10 cellular contexts compared by ENCODE assay signal in genomic region chr3:190169877-190170276, GRCh38. TPM values are rescaled to one million over a fixed set of nuclear protein-coding genes. Genes with fewer than 3 reads are reported as not detected.
DNase-seq lines count a peak whose midpoint lies in the region; ATAC-seq and TF ChIP-seq lines count a peak whose summit lies in the region.
"Had no signal": no experiment of that assay in that cellular context is flagged by ENCODE, and none has a peak within 500 bp of the region (broad histone marks: within the 10 kb centered on the region; RNA-seq: fewer than 3 reads in every experiment).

No MANE protein-coding gene starts in this region.

- H3K9me3 Mint-ChIP-seq in endodermal cell, result peaks cover 9% of the 10 kb centered on the region
- H3K9me3 Mint-ChIP-seq in stimulated activated naive B cell treated with anti-CD40 and anti-IgM and Interleukin-4, amounts not matched to agents 10 μg/mL and 1 μg/mL and 100 μg/mL, for 72 hours, result no peaks in the 10 kb centered on the region

- no peak overlapping the region for H3K27ac ChIP-seq in endodermal cell (ENCODE audit: low read depth, low read length)

- peaks cover 47% of the 10 kb centered on the region for H3K36me3 ChIP-seq in endodermal cell (ENCODE audit: control insufficient read depth, insufficient read depth, low read length)

- intact Hi-C loops in left colon (cut with DNase I, micrococcal nuclease), result no loop called here

- no peak overlapping the region for H3K4me3 Mint-ChIP-seq in endodermal cell
- peak overlapping the region in 1 of 2 donors; percentile 42 for H3K4me3 Mint-ChIP-seq in stimulated activated naive B cell treated with anti-CD40 and anti-IgM and Interleukin-4, amounts not matched to agents 10 μg/mL and 1 μg/mL and 100 μg/mL, for 72 hours

- peaks cover 32% of the 10 kb centered on the region for H3K4me1 ChIP-seq in endodermal cell (ENCODE audit: control insufficient read depth, insufficient read depth, low read length)

- no peak for DNase-seq in endodermal cell
- DNase-seq in NCI-H2107 treated with DMSO at 0.1 percent for 48 hours (lab: John Stamatoyannopoulos, UW; ENCODE audit: unreplicated experiment), result no peak
- DNase-seq in left colon, result no peak
- no peak for DNase-seq in stimulated activated naive B cell treated with anti-CD40 and anti-IgM and Interleukin-4, amounts not matched to agents 10 μg/mL and 1 μg/mL and 100 μg/mL, for 72 hours
- DNase-seq in SHP77 treated with DMSO at 0.1 percent for 48 hours (lab: John Stamatoyannopoulos, UW), result no peak
- DNase-seq: activated CD4-positive, alpha-beta T cell treated with anti-CD3 and anti-CD28 coated beads, Interleukin-2, amount 50 U/mL, for 48 hours; EL had no signal

- no peaks in the 10 kb centered on the region for H3K27me3 Mint-ChIP-seq in endodermal cell (ENCODE audit: insufficient read depth)
- peaks cover 5% of the 10 kb centered on the region in 2 donors for H3K27me3 Mint-ChIP-seq in stimulated activated naive B cell treated with anti-CD40 and anti-IgM and Interleukin-4, amounts not matched to agents 10 μg/mL and 1 μg/mL and 100 μg/mL, for 72 hours

- H3K9me3 ChIP-seq in endodermal cell (ENCODE audit: control insufficient read depth, low read length), result peaks cover 14% of the 10 kb centered on the region

- H3K9ac ChIP-seq in endodermal cell (ENCODE audit: extremely low read depth, low read length, poor library complexity, severe bottlenecking), result no peak overlapping the region

- 83% methylated on average over 2 of the region's 2 CpGs; no CpG with 5 or more reads in 1 of the 2 experiments for WGBS in endodermal cell (ENCODE audit: insufficient coverage in 1 of 2, insufficient read length in 1 of 2), 2 experiments

- TF ChIP-seq CTCF in endodermal cell (conservative IDR thresholded peaks at IDR 0.05), result no peak

- peaks cover 1% of the 10 kb centered on the region for H3K36me3 Mint-ChIP-seq in endodermal cell (ENCODE audit: low read depth)
- no peaks in the 10 kb centered on the region for H3K36me3 Mint-ChIP-seq in stimulated activated naive B cell treated with anti-CD40 and anti-IgM and Interleukin-4, amounts not matched to agents 10 μg/mL and 1 μg/mL and 100 μg/mL, for 72 hours

- peaks cover 49% of the 10 kb centered on the region for H3K4me1 Mint-ChIP-seq in endodermal cell
- peaks cover 7 to 9% of the 10 kb centered on the region in 2 donors for H3K4me1 Mint-ChIP-seq in stimulated activated naive B cell treated with anti-CD40 and anti-IgM and Interleukin-4, amounts not matched to agents 10 μg/mL and 1 μg/mL and 100 μg/mL, for 72 hours

- ATAC-seq in GM18502 (IDR thresholded peaks at IDR 0.05; ENCODE audit: poor library complexity, unreplicated experiment) (peak; percentile 80), GM21381 (IDR thresholded peaks at IDR 0.05; ENCODE audit: unreplicated experiment) (peak; percentile 72), HG03460 (IDR thresholded peaks at IDR 0.05; ENCODE audit: unreplicated experiment) (peak; percentile 78), left colon (no peak)
- ATAC-seq in stimulated activated naive B cell treated with anti-CD40 and anti-IgM and Interleukin-4, amounts not matched to agents 10 μg/mL and 1 μg/mL and 100 μg/mL, for 72 hours (replicated peaks), result no peak

- H3K4me3 ChIP-seq in endodermal cell (ENCODE audit: low read length), result peak overlapping the region; percentile 47

- H3K27me3 ChIP-seq in endodermal cell (ENCODE audit: control insufficient read depth, insufficient read depth, low read length, poor library complexity, severe bottlenecking), result no peaks in the 10 kb centered on the region

- peak overlapping the region; percentile 56 for H3K27ac Mint-ChIP-seq in endodermal cell
- no peak overlapping the region for H3K27ac Mint-ChIP-seq in stimulated activated naive B cell treated with anti-CD40 and anti-IgM and Interleukin-4, amounts not matched to agents 10 μg/mL and 1 μg/mL and 100 μg/mL, for 72 hours

RNA-seq across cellular contexts. Expression of gene P3H2, which starts 49.2 kb away (rescaled TPM):
- total RNA-seq in endodermal cell, result 100 to 1,000 TPM; 285 to 322 TPM
- polyA plus RNA-seq in endodermal cell (2013, experiment 1 of 2), result 70.3 TPM
- polyA plus RNA-seq in endodermal cell (2013, experiment 2 of 2), result 93.2 TPM
- 10 to 100 TPM; 39.5 to 46.4 TPM for total RNA-seq in left colon

Comparison
In these comparisons a context has a peak if more than half of its experiments do, and no peak if none do; other contexts are left out.
1. ATAC-seq: peak in GM18502 (single experiment), GM21381 (single experiment) and HG03460 (single experiment); none in left colon (single experiment) and stimulated activated naive B cell treated with anti-CD40 and anti-IgM and Interleukin-4, amounts not matched to agents 10 μg/mL and 1 μg/mL and 100 μg/mL, for 72 hours (0 of 2).
2. RNA of gene P3H2, which starts 49.2 kb away (total RNA-seq): 285 to 322 TPM in endodermal cell; 39.5 to 46.4 TPM in left colon; every median in the first group is over 4 times any median in the second.